In the genomic region with DNA sequence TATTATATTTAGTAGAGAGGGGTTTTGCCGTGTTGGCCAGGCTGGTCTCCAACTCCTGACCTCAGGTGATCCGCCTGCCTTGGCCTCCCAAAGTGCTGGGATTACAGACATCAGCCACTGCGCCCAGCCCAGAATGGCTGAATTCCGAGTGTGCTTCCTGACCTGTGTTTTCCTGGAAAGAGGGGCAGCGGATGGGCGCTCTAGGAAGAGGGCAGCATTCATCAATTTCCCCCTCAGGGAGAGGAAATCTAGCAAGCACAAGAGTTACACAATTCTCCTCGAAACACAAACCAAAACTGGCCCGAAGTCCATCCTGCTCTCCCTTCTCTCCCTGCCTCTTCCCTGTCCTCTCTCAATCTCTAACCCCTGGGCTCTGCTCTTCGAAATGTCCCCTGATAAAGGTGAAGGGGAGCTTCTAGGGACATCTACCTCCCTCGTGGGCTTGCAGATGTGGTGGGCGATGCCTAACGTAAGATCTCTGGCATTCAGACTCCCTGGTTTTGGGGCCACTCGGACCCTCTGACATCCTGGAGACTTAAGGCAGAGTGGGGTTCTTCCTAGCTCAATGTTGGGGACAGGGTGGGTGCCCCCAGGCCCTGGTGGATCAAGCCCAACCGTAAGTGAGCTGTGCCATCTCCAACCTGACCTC, we compare ENCODE assay signal across 1 cellular context.
A peak's percentile ranks its signal among the peaks of the same experiment; 100 is the strongest.
TF ChIP-seq lines count a peak whose summit lies in the region.

No MANE protein-coding gene starts in this region.

TF ChIP-seq in HepG2, 621 proteins besides CTCF, POLR2A, EP300 and RAD21 (continued from another document and continues in another):
- TF ChIP-seq, protein P1, sequence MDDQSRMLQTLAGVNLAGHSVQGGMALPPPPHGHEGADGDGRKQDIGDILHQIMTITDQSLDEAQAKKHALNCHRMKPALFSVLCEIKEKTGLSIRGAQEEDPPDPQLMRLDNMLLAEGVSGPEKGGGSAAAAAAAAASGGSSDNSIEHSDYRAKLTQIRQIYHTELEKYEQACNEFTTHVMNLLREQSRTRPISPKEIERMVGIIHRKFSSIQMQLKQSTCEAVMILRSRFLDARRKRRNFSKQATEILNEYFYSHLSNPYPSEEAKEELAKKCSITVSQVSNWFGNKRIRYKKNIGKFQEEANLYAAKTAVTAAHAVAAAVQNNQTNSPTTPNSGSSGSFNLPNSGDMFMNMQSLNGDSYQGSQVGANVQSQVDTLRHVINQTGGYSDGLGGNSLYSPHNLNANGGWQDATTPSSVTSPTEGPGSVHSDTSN (CRISPR knock-in tag; IDR thresholded peaks at IDR 0.05; ENCODE audit: borderline replicate concordance): no peak
- TF ChIP-seq BCL6 (CRISPR knock-in tag; IDR thresholded peaks at IDR 0.05) (peak; percentile 100), KLF11 (CRISPR knock-in tag; IDR thresholded peaks at IDR 0.05) (no peak), ONECUT2 (CRISPR knock-in tag; IDR thresholded peaks at IDR 0.05) (0 out of 2 replicates have a peak, but pooled peaks have one; percentile 31), FIP1L1 (IDR thresholded peaks at IDR 0.05; ENCODE audit: borderline replicate concordance, insufficient read depth, low read depth, low read length) (no peak), ZFP1 (CRISPR knock-in tag; IDR thresholded peaks at IDR 0.05) (no peak), ZNF331 (CRISPR knock-in tag; IDR thresholded peaks at IDR 0.05) (peak; percentile 66; the same call in 1 of the 2 replicates), MAF1 (CRISPR knock-in tag; IDR thresholded peaks at IDR 0.05; ENCODE audit: borderline replicate concordance) (no peak), ZNF878 (CRISPR knock-in tag; IDR thresholded peaks at IDR 0.05) (peak; percentile 92), ZNF562 (CRISPR knock-in tag; IDR thresholded peaks at IDR 0.05; ENCODE audit: borderline replicate concordance) (no peak), SPEN (CRISPR knock-in tag; IDR thresholded peaks at IDR 0.05; ENCODE audit: low read depth) (peak; percentile 87), TMF1 (CRISPR knock-in tag; IDR thresholded peaks at IDR 0.05; ENCODE audit: low read depth) (no peak), AGO1 (IDR thresholded peaks at IDR 0.05; ENCODE audit: low read depth, low read length, poor library complexity, severe bottlenecking) (no peak), ZNF510 (CRISPR knock-in tag; IDR thresholded peaks at IDR 0.05; ENCODE audit: low read depth) (no peak), RFX1 (IDR thresholded peaks at IDR 0.05) (no peak), ZNF644 (CRISPR knock-in tag; IDR thresholded peaks at IDR 0.05; ENCODE audit: low read depth) (no peak), ZNF879 (CRISPR knock-in tag; IDR thresholded peaks at IDR 0.05) (no peak), U2AF2 (IDR thresholded peaks at IDR 0.05; ENCODE audit: low read depth, low read length) (no peak), ISX (CRISPR knock-in tag; conservative IDR thresholded peaks at IDR 0.05) (no peak), TSC22D2 (CRISPR knock-in tag; IDR thresholded peaks at IDR 0.05; ENCODE audit: borderline replicate concordance) (no peak), SALL1 (CRISPR knock-in tag; IDR thresholded peaks at IDR 0.05) (peak; percentile 73), ZMYM3 (CRISPR knock-in tag; IDR thresholded peaks at IDR 0.05) (peak; percentile 81), ZNF850 (CRISPR knock-in tag; conservative IDR thresholded peaks at IDR 0.05) (no peak), PHB2 (IDR thresholded peaks at IDR 0.05; ENCODE audit: partially characterized antibody) (no peak), THAP11 (CRISPR knock-in tag; IDR thresholded peaks at IDR 0.05) (peak; percentile 73), ZZZ3 (CRISPR knock-in tag; IDR thresholded peaks at IDR 0.05; ENCODE audit: borderline replicate concordance) (no peak), ETV6 (CRISPR knock-in tag; conservative IDR thresholded peaks at IDR 0.05) (no peak), SMAD3 (CRISPR knock-in tag; IDR thresholded peaks at IDR 0.05) (0 out of 2 replicates have a peak, but pooled peaks have one; percentile 45), ZNF383 (CRISPR knock-in tag; IDR thresholded peaks at IDR 0.05; ENCODE audit: borderline replicate concordance) (no peak), DNMT1 (CRISPR knock-in tag; IDR thresholded peaks at IDR 0.05) (no peak), ZNF781 (CRISPR knock-in tag; IDR thresholded peaks at IDR 0.05; ENCODE audit: borderline replicate concordance, not compliant biosample characterization) (no peak), SIN3B (IDR thresholded peaks at IDR 0.05; ENCODE audit: low read length) (no peak), NONO (IDR thresholded peaks at IDR 0.05) (no peak), NONO (CRISPR knock-in tag; conservative IDR thresholded peaks at IDR 0.05) (no peak), KAT2B (IDR thresholded peaks at IDR 0.05; ENCODE audit: borderline replicate concordance, low read depth, low read length) (no peak), NFKBIZ (CRISPR knock-in tag; IDR thresholded peaks at IDR 0.05) (no peak), MZF1 (CRISPR knock-in tag; IDR thresholded peaks at IDR 0.05; ENCODE audit: borderline replicate concordance) (no peak), ZNF772 (CRISPR knock-in tag; IDR thresholded peaks at IDR 0.05) (no peak), ZNF607 (CRISPR knock-in tag; IDR thresholded peaks at IDR 0.05; ENCODE audit: borderline replicate concordance) (no peak), SIX1 (CRISPR knock-in tag; IDR thresholded peaks at IDR 0.05; ENCODE audit: borderline replicate concordance) (0 out of 2 replicates have a peak, but pooled peaks have one; percentile 26), ZNF737 (CRISPR knock-in tag; IDR thresholded peaks at IDR 0.05; ENCODE audit: borderline replicate concordance) (no peak), HDAC2 (CRISPR knock-in tag; IDR thresholded peaks at IDR 0.05) (peak; percentile 76; the same call in 1 of the 2 replicates), SOX5 (CRISPR knock-in tag; IDR thresholded peaks at IDR 0.05; ENCODE audit: borderline replicate concordance) (peak; percentile 76), NFYB (CRISPR knock-in tag; IDR thresholded peaks at IDR 0.05) (no peak)
- TF ChIP-seq, protein P2, sequence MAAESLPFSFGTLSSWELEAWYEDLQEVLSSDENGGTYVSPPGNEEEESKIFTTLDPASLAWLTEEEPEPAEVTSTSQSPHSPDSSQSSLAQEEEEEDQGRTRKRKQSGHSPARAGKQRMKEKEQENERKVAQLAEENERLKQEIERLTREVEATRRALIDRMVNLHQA (CRISPR knock-in tag; IDR thresholded peaks at IDR 0.05): no peak
- TF ChIP-seq, protein P3, sequence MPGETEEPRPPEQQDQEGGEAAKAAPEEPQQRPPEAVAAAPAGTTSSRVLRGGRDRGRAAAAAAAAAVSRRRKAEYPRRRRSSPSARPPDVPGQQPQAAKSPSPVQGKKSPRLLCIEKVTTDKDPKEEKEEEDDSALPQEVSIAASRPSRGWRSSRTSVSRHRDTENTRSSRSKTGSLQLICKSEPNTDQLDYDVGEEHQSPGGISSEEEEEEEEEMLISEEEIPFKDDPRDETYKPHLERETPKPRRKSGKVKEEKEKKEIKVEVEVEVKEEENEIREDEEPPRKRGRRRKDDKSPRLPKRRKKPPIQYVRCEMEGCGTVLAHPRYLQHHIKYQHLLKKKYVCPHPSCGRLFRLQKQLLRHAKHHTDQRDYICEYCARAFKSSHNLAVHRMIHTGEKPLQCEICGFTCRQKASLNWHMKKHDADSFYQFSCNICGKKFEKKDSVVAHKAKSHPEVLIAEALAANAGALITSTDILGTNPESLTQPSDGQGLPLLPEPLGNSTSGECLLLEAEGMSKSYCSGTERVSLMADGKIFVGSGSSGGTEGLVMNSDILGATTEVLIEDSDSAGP (CRISPR knock-in tag; IDR thresholded peaks at IDR 0.05; ENCODE audit: borderline replicate concordance): no peak; the same call in 1 of the 2 replicates
- TF ChIP-seq, protein P4, sequence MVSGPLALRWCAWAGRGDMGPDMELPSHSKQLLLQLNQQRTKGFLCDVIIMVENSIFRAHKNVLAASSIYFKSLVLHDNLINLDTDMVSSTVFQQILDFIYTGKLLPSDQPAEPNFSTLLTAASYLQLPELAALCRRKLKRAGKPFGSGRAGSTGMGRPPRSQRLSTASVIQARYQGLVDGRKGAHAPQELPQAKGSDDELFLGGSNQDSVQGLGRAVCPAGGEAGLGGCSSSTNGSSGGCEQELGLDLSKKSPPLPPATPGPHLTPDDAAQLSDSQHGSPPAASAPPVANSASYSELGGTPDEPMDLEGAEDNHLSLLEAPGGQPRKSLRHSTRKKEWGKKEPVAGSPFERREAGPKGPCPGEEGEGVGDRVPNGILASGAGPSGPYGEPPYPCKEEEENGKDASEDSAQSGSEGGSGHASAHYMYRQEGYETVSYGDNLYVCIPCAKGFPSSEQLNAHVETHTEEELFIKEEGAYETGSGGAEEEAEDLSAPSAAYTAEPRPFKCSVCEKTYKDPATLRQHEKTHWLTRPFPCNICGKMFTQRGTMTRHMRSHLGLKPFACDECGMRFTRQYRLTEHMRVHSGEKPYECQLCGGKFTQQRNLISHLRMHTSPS (CRISPR knock-in tag; IDR thresholded peaks at IDR 0.05; ENCODE audit: low read depth): peak; percentile 39; the same call in 1 of the 2 replicates
- TF ChIP-seq, protein P5, sequence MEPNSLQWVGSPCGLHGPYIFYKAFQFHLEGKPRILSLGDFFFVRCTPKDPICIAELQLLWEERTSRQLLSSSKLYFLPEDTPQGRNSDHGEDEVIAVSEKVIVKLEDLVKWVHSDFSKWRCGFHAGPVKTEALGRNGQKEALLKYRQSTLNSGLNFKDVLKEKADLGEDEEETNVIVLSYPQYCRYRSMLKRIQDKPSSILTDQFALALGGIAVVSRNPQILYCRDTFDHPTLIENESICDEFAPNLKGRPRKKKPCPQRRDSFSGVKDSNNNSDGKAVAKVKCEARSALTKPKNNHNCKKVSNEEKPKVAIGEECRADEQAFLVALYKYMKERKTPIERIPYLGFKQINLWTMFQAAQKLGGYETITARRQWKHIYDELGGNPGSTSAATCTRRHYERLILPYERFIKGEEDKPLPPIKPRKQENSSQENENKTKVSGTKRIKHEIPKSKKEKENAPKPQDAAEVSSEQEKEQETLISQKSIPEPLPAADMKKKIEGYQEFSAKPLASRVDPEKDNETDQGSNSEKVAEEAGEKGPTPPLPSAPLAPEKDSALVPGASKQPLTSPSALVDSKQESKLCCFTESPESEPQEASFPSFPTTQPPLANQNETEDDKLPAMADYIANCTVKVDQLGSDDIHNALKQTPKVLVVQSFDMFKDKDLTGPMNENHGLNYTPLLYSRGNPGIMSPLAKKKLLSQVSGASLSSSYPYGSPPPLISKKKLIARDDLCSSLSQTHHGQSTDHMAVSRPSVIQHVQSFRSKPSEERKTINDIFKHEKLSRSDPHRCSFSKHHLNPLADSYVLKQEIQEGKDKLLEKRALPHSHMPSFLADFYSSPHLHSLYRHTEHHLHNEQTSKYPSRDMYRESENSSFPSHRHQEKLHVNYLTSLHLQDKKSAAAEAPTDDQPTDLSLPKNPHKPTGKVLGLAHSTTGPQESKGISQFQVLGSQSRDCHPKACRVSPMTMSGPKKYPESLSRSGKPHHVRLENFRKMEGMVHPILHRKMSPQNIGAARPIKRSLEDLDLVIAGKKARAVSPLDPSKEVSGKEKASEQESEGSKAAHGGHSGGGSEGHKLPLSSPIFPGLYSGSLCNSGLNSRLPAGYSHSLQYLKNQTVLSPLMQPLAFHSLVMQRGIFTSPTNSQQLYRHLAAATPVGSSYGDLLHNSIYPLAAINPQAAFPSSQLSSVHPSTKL (CRISPR knock-in tag; IDR thresholded peaks at IDR 0.05): peak; percentile 94
- TF ChIP-seq, protein P6, sequence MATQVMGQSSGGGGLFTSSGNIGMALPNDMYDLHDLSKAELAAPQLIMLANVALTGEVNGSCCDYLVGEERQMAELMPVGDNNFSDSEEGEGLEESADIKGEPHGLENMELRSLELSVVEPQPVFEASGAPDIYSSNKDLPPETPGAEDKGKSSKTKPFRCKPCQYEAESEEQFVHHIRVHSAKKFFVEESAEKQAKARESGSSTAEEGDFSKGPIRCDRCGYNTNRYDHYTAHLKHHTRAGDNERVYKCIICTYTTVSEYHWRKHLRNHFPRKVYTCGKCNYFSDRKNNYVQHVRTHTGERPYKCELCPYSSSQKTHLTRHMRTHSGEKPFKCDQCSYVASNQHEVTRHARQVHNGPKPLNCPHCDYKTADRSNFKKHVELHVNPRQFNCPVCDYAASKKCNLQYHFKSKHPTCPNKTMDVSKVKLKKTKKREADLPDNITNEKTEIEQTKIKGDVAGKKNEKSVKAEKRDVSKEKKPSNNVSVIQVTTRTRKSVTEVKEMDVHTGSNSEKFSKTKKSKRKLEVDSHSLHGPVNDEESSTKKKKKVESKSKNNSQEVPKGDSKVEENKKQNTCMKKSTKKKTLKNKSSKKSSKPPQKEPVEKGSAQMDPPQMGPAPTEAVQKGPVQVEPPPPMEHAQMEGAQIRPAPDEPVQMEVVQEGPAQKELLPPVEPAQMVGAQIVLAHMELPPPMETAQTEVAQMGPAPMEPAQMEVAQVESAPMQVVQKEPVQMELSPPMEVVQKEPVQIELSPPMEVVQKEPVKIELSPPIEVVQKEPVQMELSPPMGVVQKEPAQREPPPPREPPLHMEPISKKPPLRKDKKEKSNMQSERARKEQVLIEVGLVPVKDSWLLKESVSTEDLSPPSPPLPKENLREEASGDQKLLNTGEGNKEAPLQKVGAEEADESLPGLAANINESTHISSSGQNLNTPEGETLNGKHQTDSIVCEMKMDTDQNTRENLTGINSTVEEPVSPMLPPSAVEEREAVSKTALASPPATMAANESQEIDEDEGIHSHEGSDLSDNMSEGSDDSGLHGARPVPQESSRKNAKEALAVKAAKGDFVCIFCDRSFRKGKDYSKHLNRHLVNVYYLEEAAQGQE (IDR thresholded peaks at IDR 0.05; ENCODE audit: borderline replicate concordance in 1 of 2, low read depth in 1 of 2, low read length in 2 of 2): peak in 1 of 2 experiments; percentile 72; a peak in 1 of 4 replicates
- TF ChIP-seq, protein P7, sequence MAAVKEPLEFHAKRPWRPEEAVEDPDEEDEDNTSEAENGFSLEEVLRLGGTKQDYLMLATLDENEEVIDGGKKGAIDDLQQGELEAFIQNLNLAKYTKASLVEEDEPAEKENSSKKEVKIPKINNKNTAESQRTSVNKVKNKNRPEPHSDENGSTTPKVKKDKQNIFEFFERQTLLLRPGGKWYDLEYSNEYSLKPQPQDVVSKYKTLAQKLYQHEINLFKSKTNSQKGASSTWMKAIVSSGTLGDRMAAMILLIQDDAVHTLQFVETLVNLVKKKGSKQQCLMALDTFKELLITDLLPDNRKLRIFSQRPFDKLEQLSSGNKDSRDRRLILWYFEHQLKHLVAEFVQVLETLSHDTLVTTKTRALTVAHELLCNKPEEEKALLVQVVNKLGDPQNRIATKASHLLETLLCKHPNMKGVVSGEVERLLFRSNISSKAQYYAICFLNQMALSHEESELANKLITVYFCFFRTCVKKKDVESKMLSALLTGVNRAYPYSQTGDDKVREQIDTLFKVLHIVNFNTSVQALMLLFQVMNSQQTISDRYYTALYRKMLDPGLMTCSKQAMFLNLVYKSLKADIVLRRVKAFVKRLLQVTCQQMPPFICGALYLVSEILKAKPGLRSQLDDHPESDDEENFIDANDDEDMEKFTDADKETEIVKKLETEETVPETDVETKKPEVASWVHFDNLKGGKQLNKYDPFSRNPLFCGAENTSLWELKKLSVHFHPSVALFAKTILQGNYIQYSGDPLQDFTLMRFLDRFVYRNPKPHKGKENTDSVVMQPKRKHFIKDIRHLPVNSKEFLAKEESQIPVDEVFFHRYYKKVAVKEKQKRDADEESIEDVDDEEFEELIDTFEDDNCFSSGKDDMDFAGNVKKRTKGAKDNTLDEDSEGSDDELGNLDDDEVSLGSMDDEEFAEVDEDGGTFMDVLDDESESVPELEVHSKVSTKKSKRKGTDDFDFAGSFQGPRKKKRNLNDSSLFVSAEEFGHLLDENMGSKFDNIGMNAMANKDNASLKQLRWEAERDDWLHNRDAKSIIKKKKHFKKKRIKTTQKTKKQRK (IDR thresholded peaks at IDR 0.05; ENCODE audit: low read length): no peak
